ENCODE assay signal across 24 cellular contexts in genomic region chr11:2923446-2924375, GRCh38. TPM values are rescaled to one million over a fixed set of nuclear protein-coding genes. Genes with fewer than 3 reads are reported as not detected.
DNase-seq lines count a peak whose midpoint lies in the region; ATAC-seq and TF ChIP-seq lines count a peak whose summit lies in the region.
"Had no signal": no experiment of that assay in that cellular context is flagged by ENCODE, and none has a peak within 500 bp of the region (broad histone marks: within the 10 kb centered on the region; RNA-seq: fewer than 3 reads in every experiment).

No MANE protein-coding gene starts in this region.

- H2BK120ac ChIP-seq in IMR-90 (ENCODE audit: low read depth, low read length) = no peak overlapping the region

- H3K4me1 ChIP-seq in IMR-90 (ENCODE audit: control insufficient read depth, insufficient read depth, low read length) = peaks cover 6% of the 10 kb centered on the region
- H3K4me1 ChIP-seq in foreskin keratinocyte = no peaks in the 10 kb centered on the region
- H3K4me1 ChIP-seq in body of pancreas = peaks cover 9% of the 10 kb centered on the region

- TF ChIP-seq CTCF in IMR-90 (conservative IDR thresholded peaks at IDR 0.05; ENCODE audit: low read depth, low read length) (no peak), foreskin keratinocyte (conservative IDR thresholded peaks at IDR 0.05) (no peak), body of pancreas (IDR thresholded peaks at IDR 0.05) (no peak)

- dilution Hi-C loops in IMR-90 (cut with HindIII; ENCODE audit: low sequenced_read_pairs, unreplicated experiment) = no loop called here

- no peaks in the 10 kb centered on the region for H3K27me3 ChIP-seq in IMR-90 (ENCODE audit: control insufficient read depth, insufficient read depth, low read length)
- no peaks in the 10 kb centered on the region for H3K27me3 ChIP-seq in foreskin keratinocyte
- H3K27me3 ChIP-seq in body of pancreas = no peaks in the 10 kb centered on the region

- H3K9ac ChIP-seq in IMR-90 (ENCODE audit: low read depth, low read length) = no peak overlapping the region

- no peak overlapping the region for H3K56ac ChIP-seq in IMR-90 (ENCODE audit: extremely low read depth, insufficient read depth, low read length)

- intact Hi-C loops in IMR-90 (cut with micrococcal nuclease) (no loop called here), sciatic nerve (cut with DNase I) (no loop called here), body of pancreas (cut with DNase I) (no loop called here)

- no TSS peak for BruUV-seq in IMR-90 (replicated peaks; lab: Mats Ljungman, UMichigan)

- H3K23ac ChIP-seq in IMR-90 (ENCODE audit: low read depth, low read length) = no peak overlapping the region

- no peak for TF ChIP-seq RAD21 in IMR-90 (IDR thresholded peaks at IDR 0.05; ENCODE audit: low read length)

- H3K9me1 ChIP-seq in IMR-90 (ENCODE audit: insufficient read depth, low read length) = peaks cover 13% of the 10 kb centered on the region

- H3K27ac ChIP-seq in IMR-90 (ENCODE audit: insufficient read depth, low read length) (no peak overlapping the region), foreskin keratinocyte (no peak overlapping the region), body of pancreas (no peak overlapping the region)
- H3K27ac ChIP-seq: gastrocnemius medialis, HL-60, neutrophil, psoas muscle, WERI-Rb-1 had no signal

- CTCF ChIA-PET in IMR-90 (lab: Yijun Ruan, JAX) = no interaction called here

- peaks cover 19% of the 10 kb centered on the region for H4K20me1 ChIP-seq in IMR-90 (ENCODE audit: insufficient read depth, low read length)

- H4K5ac ChIP-seq in IMR-90 (ENCODE audit: low read depth, low read length) = no peak overlapping the region

- H3K36me3 ChIP-seq in IMR-90 (ENCODE audit: control insufficient read depth, insufficient read depth, low read length) (no peaks in the 10 kb centered on the region), body of pancreas (replicated peaks in 1 of 2; ENCODE audit: insufficient read depth in 1 of 2, low read depth in 2 of 2) (no peaks in the 10 kb centered on the region)
- H3K36me3 ChIP-seq: gastrocnemius medialis, neutrophil, WERI-Rb-1 had no signal

- H2BK20ac ChIP-seq in IMR-90 (ENCODE audit: low read depth, low read length) = no peak overlapping the region

- H2AK9ac ChIP-seq in IMR-90 (replicated peaks; ENCODE audit: low read depth, low read length, poor library complexity) = peak overlapping the region; percentile 16

- peak; percentile 20 for DNase-seq in COLO668 (lab: John Stamatoyannopoulos, UW; ENCODE audit: unreplicated experiment)
- DNase-seq in IMR-90 = no peak
- no peak for DNase-seq in foreskin keratinocyte
- no peak for DNase-seq in sciatic nerve (ENCODE audit: low spot score)
- DNase-seq in NCI-H128 (lab: John Stamatoyannopoulos, UW; ENCODE audit: unreplicated experiment) = no peak
- no peak for DNase-seq in body of pancreas
- DNase-seq: activated CD4-positive, alpha-beta T cell treated with anti-CD3 and anti-CD28 coated beads, Interleukin-2, amount 50 U/mL, for 1 hour; activated CD8-positive, alpha-beta memory T cell treated with anti-CD3 and anti-CD28 coated beads, Interleukin-2, amount 10 ng/mL, durations not matched to agents 7 days and 5 days; activated naive CD4-positive, alpha-beta T cell treated with anti-CD3 and anti-CD28 coated beads for 36 hours; CD4-positive, alpha-beta memory T cell; effector memory CD4-positive, alpha-beta T cell; erythroblast; gastrocnemius medialis; NCI-H1105 treated with DMSO at 0.1 percent for 48 hours; NCI-H2029 treated with DMSO at 0.1 percent for 48 hours; NCI-H226; NCI-H748 treated with DMSO at 0.1 percent for 48 hours; stimulated activated CD4-positive, alpha-beta T cell treated with anti-CD3 and anti-CD28 coated beads, Interleukin-1b, Interleukin-23, amount 100 ng/mL, for 48 hours; WERI-Rb-1 had no signal

- no peak overlapping the region for H3K4me2 ChIP-seq in IMR-90 (ENCODE audit: low read depth, low read length)

- H4K8ac ChIP-seq in IMR-90 (ENCODE audit: low read depth in 2 of 2, low read length in 2 of 2) = no peak overlapping the region

- H2AFZ ChIP-seq in IMR-90 (replicated peaks; ENCODE audit: low read length, poor library complexity) = no peak overlapping the region

- POLR2A ChIA-PET in IMR-90 (lab: Charles Lee; ENCODE audit: unreplicated experiment) = interaction anchor here (0.6 kb wide), 1 partner anchor 457 kb away, joined by 10 read pairs; no protein-coding TSS in a partner anchor

- H3K4ac ChIP-seq in IMR-90 (ENCODE audit: low read depth, low read length) = no peak overlapping the region

- no peak overlapping the region for H3K18ac ChIP-seq in IMR-90 (ENCODE audit: low read depth, low read length)

- no peak overlapping the region for H2BK5ac ChIP-seq in IMR-90 (ENCODE audit: low read depth, low read length, poor library complexity, severe bottlenecking)

- 0 out of 2 replicates have a peak, but pooled peaks have one; percentile 27 for TF ChIP-seq POLR2A in IMR-90 (IDR thresholded peaks at IDR 0.05; ENCODE audit: low read depth, low read length)
- TF ChIP-seq POLR2A in body of pancreas (IDR thresholded peaks at IDR 0.05) = no peak

- no peak overlapping the region for H4K91ac ChIP-seq in IMR-90 (ENCODE audit: insufficient read depth, low read depth, low read length)

- whole genome bisulfite sequencing in IMR-90 (ENCODE audit: extremely low coverage in 2 of 2, insufficient read length in 1 of 2), 2 experiments = 89% methylated on average over 11 of the region's 22 CpGs; no CpG with 5 or more reads in 1 of the 2 experiments
- whole genome bisulfite sequencing in body of pancreas, 2 donors = 88 to 98% methylated on average over 11 to 17 of the region's 22 CpGs

- ATAC-seq in IMR-90 (ENCODE audit: low read depth) = no peak
- ATAC-seq in foreskin keratinocyte = peak; percentile 1
- ATAC-seq in sciatic nerve = peak; percentile 2
- no peak for ATAC-seq in HG03520 (IDR thresholded peaks at IDR 0.05; ENCODE audit: unreplicated experiment)
- no peak for ATAC-seq in body of pancreas
- ATAC-seq: activated CD8-positive, alpha-beta memory T cell treated with anti-CD3 and anti-CD28 coated beads, Interleukin-2, amount 10 ng/mL, durations not matched to agents 7 days and 5 days; gastrocnemius medialis; psoas muscle; Right ventricle myocardium inferior had no signal

- H3K4me3 ChIP-seq in IMR-90 (ENCODE audit: insufficient read depth, low read depth, low read length) (no peak overlapping the region), body of pancreas (no peak overlapping the region)
- H3K4me3 ChIP-seq: gastrocnemius medialis, psoas muscle had no signal

- peaks cover 6 to 29% of the 10 kb centered on the region in 2 experiments; a peak in 3 of 4 replicates for H3K79me1 ChIP-seq in IMR-90 (ENCODE audit: low read depth in 1 of 2, low read length in 2 of 2)

- in situ Hi-C loops in IMR-90 (cut with MboI; ENCODE audit: low sequenced_read_pairs) = no loop called here

- no peaks in the 10 kb centered on the region for H3K9me3 ChIP-seq in IMR-90 (ENCODE audit: control insufficient read depth, insufficient read depth, low read length)
- H3K9me3 ChIP-seq in body of pancreas = no peaks in the 10 kb centered on the region
- H3K9me3 ChIP-seq: gastrocnemius medialis, neutrophil, psoas muscle had no signal

- no peak overlapping the region for H2BK15ac ChIP-seq in IMR-90 (ENCODE audit: low read depth, low read length)

- H3K14ac ChIP-seq in IMR-90 (replicated peaks; ENCODE audit: low read depth, low read length) = no peak overlapping the region

- no peak overlapping the region for H2AK5ac ChIP-seq in IMR-90 (ENCODE audit: low read depth, low read length)

TF ChIP-seq in IMR-90, 13 proteins besides CTCF, POLR2A, EP300 and RAD21 (continues in another document):
- TF ChIP-seq BHLHE40 (IDR thresholded peaks at IDR 0.05; ENCODE audit: low read depth, low read length) (no peak), CEBPB (IDR thresholded peaks at IDR 0.05; ENCODE audit: low read depth, low read length) (no peak), USF2 (IDR thresholded peaks at IDR 0.05; ENCODE audit: low read depth, low read length) (no peak), RCOR1 (IDR thresholded peaks at IDR 0.05; ENCODE audit: insufficient replicate concordance, low read length) (no peak), FOS (IDR thresholded peaks at IDR 0.05; ENCODE audit: low read depth, low read length) (no peak), RFX5 (IDR thresholded peaks at IDR 0.05; ENCODE audit: low read depth, low read length) (no peak), MAFK (IDR thresholded peaks at IDR 0.05; ENCODE audit: low read depth, low read length) (no peak), MXI1 (IDR thresholded peaks at IDR 0.05; ENCODE audit: borderline replicate concordance, low read depth, low read length) (no peak)
- TF ChIP-seq, protein P1, sequence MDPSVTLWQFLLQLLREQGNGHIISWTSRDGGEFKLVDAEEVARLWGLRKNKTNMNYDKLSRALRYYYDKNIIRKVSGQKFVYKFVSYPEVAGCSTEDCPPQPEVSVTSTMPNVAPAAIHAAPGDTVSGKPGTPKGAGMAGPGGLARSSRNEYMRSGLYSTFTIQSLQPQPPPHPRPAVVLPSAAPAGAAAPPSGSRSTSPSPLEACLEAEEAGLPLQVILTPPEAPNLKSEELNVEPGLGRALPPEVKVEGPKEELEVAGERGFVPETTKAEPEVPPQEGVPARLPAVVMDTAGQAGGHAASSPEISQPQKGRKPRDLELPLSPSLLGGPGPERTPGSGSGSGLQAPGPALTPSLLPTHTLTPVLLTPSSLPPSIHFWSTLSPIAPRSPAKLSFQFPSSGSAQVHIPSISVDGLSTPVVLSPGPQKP (IDR thresholded peaks at IDR 0.05; ENCODE audit: borderline replicate concordance, low read depth, low read length) = no peak

RNA-seq across cellular contexts. Expression of gene PHLDA2, which starts 5.5 kb away (rescaled TPM):
- total RNA-seq in IMR-90 (2012; rRNA removed) (3.8 and 4.4 TPM in 2 replicates), foreskin keratinocyte (36.9 and 52.6 TPM in 2 replicates), sciatic nerve (7.5 TPM), body of pancreas (1 to 10 TPM in 1 of 2 donors, not detected in 1; 4.2 TPM)
- polyA plus RNA-seq in IMR-90 (2012; rRNA removed) (89.0 and 154 TPM in 2 replicates), foreskin keratinocyte (165 and 166 TPM in 2 replicates)
- polyA plus RNA-seq in IMR-90 (2012; cell fraction: cytosol; rRNA removed) = 190 and 339 TPM in 2 replicates
- 56.3 and 191 TPM in 2 replicates for polyA plus RNA-seq in IMR-90 (2012; cell fraction: nucleus; rRNA removed; ENCODE audit: low replicate concordance)

RNA-seq across cellular contexts. Expression of gene CDKN1C, which starts 38.1 kb away (rescaled TPM):
- total RNA-seq in IMR-90 (2012; rRNA removed) (1.6 and 2.2 TPM in 2 replicates), foreskin keratinocyte (2.4 and 3.2 TPM in 2 replicates), sciatic nerve (186 TPM), body of pancreas (100 to 1,000 TPM in 1 of 2 donors, 10 to 100 TPM in 1; 35.3 to 231 TPM)
- polyA plus RNA-seq in IMR-90 (2012; rRNA removed) (3.0 and 3.7 TPM in 2 replicates), foreskin keratinocyte (2.6 and 2.8 TPM in 2 replicates)
- 3.6 and 6.4 TPM in 2 replicates for polyA plus RNA-seq in IMR-90 (2012; cell fraction: cytosol; rRNA removed)
- 5.3 and 8.9 TPM in 2 replicates for polyA plus RNA-seq in IMR-90 (2012; cell fraction: nucleus; rRNA removed; ENCODE audit: low replicate concordance)

Comparison
In these comparisons a context has a peak if more than half of its experiments do, and no peak if none do; other contexts are left out.
1. ATAC-seq: peak in foreskin keratinocyte (single experiment) and sciatic nerve (single experiment); none in IMR-90 (single experiment), HG03520 (single experiment) and body of pancreas (single experiment).